Comparison of ENCODE assay signal across 8 cellular contexts in genomic region chr13:72726721-72727416, GRCh38. TPM values are rescaled to one million over a fixed set of nuclear protein-coding genes. Genes with fewer than 3 reads are reported as not detected.
A peak's percentile ranks its signal among the peaks of the same experiment; 100 is the strongest.
DNase-seq lines count a peak whose midpoint lies in the region; ATAC-seq and TF ChIP-seq lines count a peak whose summit lies in the region.

No MANE protein-coding gene starts in this region.

- peak overlapping the region; percentile 66 to 87 for H3K4me3 ChIP-seq in uterus

- CTCF ChIA-PET in activated CD8-positive, alpha-beta memory T cell treated with anti-CD3 and anti-CD28 coated beads, Interleukin-2, amount 10 ng/mL, durations not matched to agents 7 days and 5 days (lab: Charles Lee), result interaction anchor here (1.0 kb wide), 1 partner anchor 40 kb away, joined by 3 read pairs; no protein-coding TSS in a partner anchor

- H3K27ac Mint-ChIP-seq in activated CD8-positive, alpha-beta memory T cell treated with anti-CD3 and anti-CD28 coated beads, Interleukin-2, amount 10 ng/mL, durations not matched to agents 7 days and 5 days, result peak overlapping the region; percentile 87

- H3K9me3 ChIP-seq in uterus, result no peaks in the 10 kb centered on the region

- no peaks in the 10 kb centered on the region for H3K9me3 Mint-ChIP-seq in activated CD8-positive, alpha-beta memory T cell treated with anti-CD3 and anti-CD28 coated beads, Interleukin-2, amount 10 ng/mL, durations not matched to agents 7 days and 5 days (ENCODE audit: low read depth)

- TF ChIP-seq CTCF in omental fat pad (IDR thresholded peaks at IDR 0.05) (no peak), uterus (IDR thresholded peaks at IDR 0.05) (no peak)

- peaks cover 50% of the 10 kb centered on the region for H3K4me1 Mint-ChIP-seq in activated CD8-positive, alpha-beta memory T cell treated with anti-CD3 and anti-CD28 coated beads, Interleukin-2, amount 10 ng/mL, durations not matched to agents 7 days and 5 days

- no peaks in the 10 kb centered on the region for H3K36me3 ChIP-seq in uterus

- H3K27ac ChIP-seq in uterus, result peak overlapping the region; percentile 30 to 57

- H3K27me3 ChIP-seq in uterus, result no peaks in the 10 kb centered on the region

- ATAC-seq in GM18508 (IDR thresholded peaks at IDR 0.05; ENCODE audit: insufficient read depth, unreplicated experiment) (peak; percentile 9), HG02970 (IDR thresholded peaks at IDR 0.05; ENCODE audit: low FRiP score, unreplicated experiment) (peak; percentile 22), omental fat pad (ENCODE audit: low FRiP score) (peak; percentile 29)
- ATAC-seq in activated CD8-positive, alpha-beta memory T cell treated with anti-CD3 and anti-CD28 coated beads, Interleukin-2, amount 10 ng/mL, durations not matched to agents 7 days and 5 days, result peak; percentile 35

- intact Hi-C loops in uterus (cut with DNase I; ENCODE audit: low total_unique reads), result no loop called here

- no peak for TF ChIP-seq POLR2A in uterus (IDR thresholded peaks at IDR 0.05)

- DNase-seq in AG08395 (ENCODE audit: low spot score) (peak; percentile 12), NCI-H524 treated with DMSO at 0.1 percent for 48 hours (lab: John Stamatoyannopoulos, UW) (peak; percentile 4), fibroblast of peridontal ligament (ENCODE audit: extremely low read depth) (peak; percentile 10), omental fat pad (ENCODE audit: low spot score) (no peak), uterus (no peak)
- DNase-seq in activated CD8-positive, alpha-beta memory T cell treated with anti-CD3 and anti-CD28 coated beads, Interleukin-2, amount 10 ng/mL, durations not matched to agents 7 days and 5 days, result peak; percentile 72

- H3K36me3 Mint-ChIP-seq in activated CD8-positive, alpha-beta memory T cell treated with anti-CD3 and anti-CD28 coated beads, Interleukin-2, amount 10 ng/mL, durations not matched to agents 7 days and 5 days, result peaks cover 54% of the 10 kb centered on the region

- no peaks in the 10 kb centered on the region for H3K4me1 ChIP-seq in uterus

- peak overlapping the region; percentile 85 for H3K4me3 Mint-ChIP-seq in activated CD8-positive, alpha-beta memory T cell treated with anti-CD3 and anti-CD28 coated beads, Interleukin-2, amount 10 ng/mL, durations not matched to agents 7 days and 5 days

- no peaks in the 10 kb centered on the region for H3K27me3 Mint-ChIP-seq in activated CD8-positive, alpha-beta memory T cell treated with anti-CD3 and anti-CD28 coated beads, Interleukin-2, amount 10 ng/mL, durations not matched to agents 7 days and 5 days

RNA-seq across cellular contexts. Expression of gene MZT1, which starts 0.6 kb away (rescaled TPM):
- 10 to 100 TPM; 19.7 to 23.3 TPM for total RNA-seq in activated CD8-positive, alpha-beta memory T cell treated with anti-CD3 and anti-CD28 coated beads, Interleukin-2, amount 10 ng/mL, durations not matched to agents 7 days and 5 days
- total RNA-seq in omental fat pad (1 to 10 TPM; 4.2 to 5.8 (median 5.2) TPM), uterus (10 to 100 TPM in 1 of 4 donors, 1 to 10 TPM in 3; 1.2 to 22.2 (median 4.4) TPM)

RNA-seq across cellular contexts. Expression of gene BORA, which starts 0.9 kb away (rescaled TPM):
- 10 to 100 TPM; 23.3 to 27.1 TPM for total RNA-seq in activated CD8-positive, alpha-beta memory T cell treated with anti-CD3 and anti-CD28 coated beads, Interleukin-2, amount 10 ng/mL, durations not matched to agents 7 days and 5 days
- total RNA-seq in omental fat pad (1 to 10 TPM; 2.0 to 4.6 (median 3.9) TPM), uterus (100 to 1,000 TPM in 1 of 4 donors, 1 to 10 TPM in 3; 1.5 to 156 (median 5.4) TPM)

RNA-seq across cellular contexts. Expression of gene DIS3, which starts 54.8 kb away (rescaled TPM):
- 10 to 100 TPM; 32.4 to 40.4 TPM for total RNA-seq in activated CD8-positive, alpha-beta memory T cell treated with anti-CD3 and anti-CD28 coated beads, Interleukin-2, amount 10 ng/mL, durations not matched to agents 7 days and 5 days
- total RNA-seq in omental fat pad (10 to 100 TPM; 22.9 to 42.0 (median 24.8) TPM), uterus (10 to 100 TPM; 20.6 to 50.9 (median 34.5) TPM)

RNA-seq across cellular contexts. Expression of gene PIBF1, which starts 55.1 kb away (rescaled TPM):
- total RNA-seq in activated CD8-positive, alpha-beta memory T cell treated with anti-CD3 and anti-CD28 coated beads, Interleukin-2, amount 10 ng/mL, durations not matched to agents 7 days and 5 days, result 10 to 100 TPM; 15.6 to 30.3 TPM
- 10 to 100 TPM; 12.0 to 25.2 (median 14.8) TPM for total RNA-seq in omental fat pad
- total RNA-seq in uterus, result 10 to 100 TPM in 3 of 4 donors, 1 to 10 TPM in 1; 7.9 to 54.6 (median 29.1) TPM

Comparison
In these comparisons a context has a peak if more than half of its experiments do, and no peak if none do; other contexts are left out.
1. DNase-seq: peak in AG08395 (single experiment), NCI-H524 treated with DMSO at 0.1 percent for 48 hours (single experiment), activated CD8-positive, alpha-beta memory T cell treated with anti-CD3 and anti-CD28 coated beads, Interleukin-2, amount 10 ng/mL, durations not matched to agents 7 days and 5 days (single experiment) and fibroblast of peridontal ligament (single experiment); none in omental fat pad (single experiment) and uterus (0 of 2).
2. Peak in every context shown above with its lines, with median percentiles within 50 percentile points of each other: ATAC-seq.